In genomic region chr22:38704568-38705234, GRCh38 we compare ENCODE assay signal across 8 cellular contexts. TPM values are rescaled to one million over a fixed set of nuclear protein-coding genes. Genes with fewer than 3 reads are reported as not detected.
DNase-seq lines count a peak whose midpoint lies in the region; ATAC-seq, FAIRE-seq and TF ChIP-seq lines count a peak whose summit lies in the region.

No MANE protein-coding gene starts in this region.

- TF ChIP-seq POLR2A in GM12878 (IDR thresholded peaks at IDR 0.05; ENCODE audit: low read depth, low read length), result no peak

- peak overlapping the region; percentile 80 for H3K4me2 ChIP-seq in GM12878 (ENCODE audit: control insufficient read depth, insufficient read depth)

- FAIRE-seq in GM12878 (lab: Jason Lieb, UNC), result no peak

- no peak for TF ChIP-seq RAD21 in GM12878 (IDR thresholded peaks at IDR 0.05; ENCODE audit: insufficient read depth, low read depth, low read length)

- H3K9ac ChIP-seq in GM12878 (ENCODE audit: control insufficient read depth, insufficient read depth, low read length), result peak overlapping the region; percentile 57

- H3K27ac ChIP-seq in 22Rv1 (peak overlapping the region; percentile 91), GM12878 (ENCODE audit: control insufficient read depth, insufficient read depth) (peak overlapping the region; percentile 79)

- no TSS peak for BruUV-seq in GM12878 (replicated peaks; lab: Mats Ljungman, UMichigan)

- H3K4me1 Mint-ChIP-seq in memory B cell, result peaks cover 46% of the 10 kb centered on the region

- peak overlapping the region; percentile 33 for H3K4me3 ChIP-seq in HFF-Myc (replicated peaks; ENCODE audit: low read depth, low read length)
- H3K4me3 ChIP-seq in GM12878, result peak overlapping the region; percentile 64

- H3K4me1 ChIP-seq in GM12878 (ENCODE audit: control insufficient read depth, insufficient read depth, low read length), result peaks cover 24% of the 10 kb centered on the region

- WGBS in GM12878 (ENCODE audit: insufficient coverage, insufficient replicate concordance, low lambda C conversion rate, missing lambda C conversion rate), result 10% methylated on average over 11 of the region's 11 CpGs

- TF ChIP-seq CTCF in 22Rv1 (IDR thresholded peaks at IDR 0.05) (no peak), HFF-Myc (IDR thresholded peaks at IDR 0.05; ENCODE audit: low read depth, low read length, missing control alignments) (no peak), GM12878 (IDR thresholded peaks at IDR 0.05 in 2 of 3, conservative IDR thresholded peaks at IDR 0.05 in 1 of 3; ENCODE audit: control insufficient read depth in 2 of 3, extremely low read depth in 1 of 3, insufficient read depth in 1 of 3, low read depth in 3 of 3, low read length in 3 of 3) (no peak)

- no peaks in the 10 kb centered on the region for H3K36me3 Mint-ChIP-seq in memory B cell

- intact Hi-C loops in GM12878 (cut with micrococcal nuclease; ENCODE audit: unreplicated experiment), result loop anchor here (1.0 to 10.0 kb wide), 2 partner anchors 52 to 200 kb away; partner anchors contain the start of gene DDX17

- SMC1A ChIA-PET in GM12878 (lab: Charles Lee; ENCODE audit: uncharacterized antibody, unreplicated experiment), result no interaction called here

- no peak for ATAC-seq in GM12878
- ATAC-seq in memory B cell (ENCODE audit: low read depth), result no peak

- peak overlapping the region; percentile 81 for H3K4me3 Mint-ChIP-seq in memory B cell

- RAD21 ChIA-PET in GM12878 (lab: Charles Lee; ENCODE audit: unreplicated experiment), result interaction anchor here (1.9 to 2.6 kb wide), 2 partner anchors 23 to 47 kb away, joined by 11 to 14 read pairs; partner anchors contain the start of gene TOMM22

- in situ Hi-C loops in GM12878 (cut with MboI), result no loop called here

- no peaks in the 10 kb centered on the region for H3K27me3 ChIP-seq in GM12878 (replicated peaks in 1 of 2; ENCODE audit: control insufficient read depth in 2 of 2, insufficient read depth in 2 of 2, low read length in 1 of 2)

- H4K20me1 ChIP-seq in GM12878 (ENCODE audit: control insufficient read depth, insufficient read depth), result peaks cover 12% of the 10 kb centered on the region

- no peaks in the 10 kb centered on the region for H3K9me3 Mint-ChIP-seq in memory B cell

- peaks cover 50% of the 10 kb centered on the region for H3K79me2 ChIP-seq in GM12878 (ENCODE audit: control insufficient read depth, insufficient read depth, low read length)

- peak overlapping the region; percentile 93 for H3K27ac Mint-ChIP-seq in memory B cell

- H3K36me3 ChIP-seq in GM12878 (ENCODE audit: control insufficient read depth in 2 of 2, insufficient read depth in 2 of 2, low read length in 1 of 2), result peaks cover 0 to under 1% of the 10 kb centered on the region in 2 experiments; a peak in 1 of 4 replicates

- H3K9me3 ChIP-seq in GM12878 (replicated peaks; ENCODE audit: control insufficient read depth, insufficient read depth, low read length), result no peaks in the 10 kb centered on the region

- peak overlapping the region; percentile 76 for H2AFZ ChIP-seq in GM12878 (ENCODE audit: control insufficient read depth, low read depth, low read length)

- no peaks in the 10 kb centered on the region for H3K27me3 Mint-ChIP-seq in memory B cell

- no peak for TF ChIP-seq EP300 in GM12878 (IDR thresholded peaks at IDR 0.05; ENCODE audit: borderline replicate concordance in 1 of 2, control insufficient read depth in 1 of 2, low read depth in 2 of 2, low read length in 2 of 2)

- POLR2A ChIA-PET in GM12878 (lab: Charles Lee), result interaction anchor here (0.7 to 2.2 kb wide), 6 partner anchors 9 to 444 kb away, joined by 3 to 25 read pairs (median 6); partner anchors contain the start of gene TOMM22

- CTCF ChIA-PET in GM12878 (lab: Yijun Ruan, JAX), result interaction anchor here (1.1 to 2.3 kb wide), 2 partner anchors 43 to 165 kb away, joined by 3 to 5 read pairs; no protein-coding TSS in a partner anchor

- no peak for DNase-seq in HFF-Myc (ENCODE audit: extremely low read depth, low read depth)
- no peak for DNase-seq in GM12878 (ENCODE audit: low read depth, low spot score)
- no peak for DNase-seq in memory B cell (ENCODE audit: low spot score in 2 of 2)
- DNase-seq in activated gamma-delta T cell treated with Interleukin-2 at 50 U/mL for 16 hours, result no peak
- DNase-seq in NOMO-1 treated with DMSO at 0.1 percent for 48 hours (lab: John Stamatoyannopoulos, UW; ENCODE audit: unreplicated experiment), result no peak
- no peak for DNase-seq in cerebellar cortex (ENCODE audit: low spot score)
- DNase-seq in activated CD4-positive, alpha-beta T cell treated with anti-CD3 and anti-CD28 coated beads, Interleukin-2, amount 50 U/mL, for 4 hours, result no peak

RNA-seq across cellular contexts. Expression of gene GTPBP1, which starts 1.0 kb away (rescaled TPM):
- total RNA-seq in GM12878 (2013; cell fraction: nucleolus; rRNA removed), result 156 and 196 TPM in 2 replicates
- total RNA-seq in GM12878 (2014; rRNA removed) (33.8 and 39.1 TPM in 2 replicates), GM12878 (2014; rRNA removed; fragmentation: Illumina TruSeq; extraction: Trizol) (20.6 and 20.8 TPM in 2 replicates), GM12878 (2021) (55.7 and 63.1 TPM in 2 replicates)
- 25.3 TPM for polyA plus RNA-seq in GM12878 (2011; ENCODE audit: low read depth)
- polyA plus RNA-seq in GM12878 (2011; rRNA removed) (28.0 and 47.0 TPM in 2 replicates), GM12878 (2014; fragmentation: Illumina TruSeq; extraction: Trizol) (16.6 and 39.2 TPM in 2 replicates), GM12878 (2014; fragmentation: Nextera tagmentation; extraction: Ambion mirVana) (1 to 10 TPM in 1 of 2 experiments, under 1 TPM in 1; 0.89 to 1.9 TPM), GM12878 (2014; rRNA removed) (46.2 and 57.3 TPM in 2 replicates), GM12878 (2016; fragmentation: Nextera tagmentation; extraction: Ambion mirVana) (10 to 100 TPM; 25.7 to 29.3 TPM)
- polyA plus RNA-seq in GM12878 (2011; cell fraction: cytosol; rRNA removed), result 32.9 and 43.9 TPM in 2 replicates
- polyA plus RNA-seq in GM12878 (2011; cell fraction: nucleus; rRNA removed), result 185 and 188 TPM in 2 replicates
- polyA plus RNA-seq in GM12878 (2012), result 37.0 and 38.4 TPM in 2 replicates
- 56.7 and 73.3 TPM in 2 replicates for polyA minus RNA-seq in GM12878 (2011; rRNA and poly(A)+ RNA removed)
- 15.3 and 19.2 TPM in 2 replicates for polyA minus RNA-seq in GM12878 (2011; cell fraction: cytosol; rRNA and poly(A)+ RNA removed)
- 76.4 and 113 TPM in 2 replicates for polyA minus RNA-seq in GM12878 (2011; cell fraction: nucleus; rRNA and poly(A)+ RNA removed)

RNA-seq across cellular contexts. Expression of gene JOSD1, which starts 4.0 kb away (rescaled TPM):
- 42.3 and 42.8 TPM in 2 replicates for total RNA-seq in GM12878 (2013; cell fraction: nucleolus; rRNA removed)
- total RNA-seq in GM12878 (2014; rRNA removed) (50.4 and 65.1 TPM in 2 replicates), GM12878 (2014; rRNA removed; fragmentation: Illumina TruSeq; extraction: Trizol) (37.1 and 37.9 TPM in 2 replicates), GM12878 (2021) (48.1 and 53.4 TPM in 2 replicates)
- polyA plus RNA-seq in GM12878 (2011; ENCODE audit: low read depth), result 24.6 TPM
- polyA plus RNA-seq in GM12878 (2011; rRNA removed) (47.4 and 54.6 TPM in 2 replicates), GM12878 (2014; fragmentation: Illumina TruSeq; extraction: Trizol) (43.9 and 48.6 TPM in 2 replicates), GM12878 (2014; fragmentation: Nextera tagmentation; extraction: Ambion mirVana) (10 to 100 TPM; 11.9 to 15.9 TPM), GM12878 (2014; rRNA removed) (50.0 and 50.8 TPM in 2 replicates), GM12878 (2016; fragmentation: Nextera tagmentation; extraction: Ambion mirVana) (1 to 10 TPM; 6.2 to 7.8 TPM)
- polyA plus RNA-seq in GM12878 (2011; cell fraction: cytosol; rRNA removed), result 70.1 and 74.6 TPM in 2 replicates
- 35.7 and 38.5 TPM in 2 replicates for polyA plus RNA-seq in GM12878 (2011; cell fraction: nucleus; rRNA removed)
- polyA plus RNA-seq in GM12878 (2012), result 33.3 and 35.5 TPM in 2 replicates
- polyA minus RNA-seq in GM12878 (2011; rRNA and poly(A)+ RNA removed), result 46.8 and 52.2 TPM in 2 replicates
- 24.2 and 27.9 TPM in 2 replicates for polyA minus RNA-seq in GM12878 (2011; cell fraction: cytosol; rRNA and poly(A)+ RNA removed)
- 11.6 and 18.6 TPM in 2 replicates for polyA minus RNA-seq in GM12878 (2011; cell fraction: nucleus; rRNA and poly(A)+ RNA removed)

RNA-seq across cellular contexts. Expression of gene TOMM22, which starts 22.9 kb away (rescaled TPM):
- total RNA-seq in GM12878 (2013; cell fraction: nucleolus; rRNA removed), result 12.9 and 15.1 TPM in 2 replicates
- total RNA-seq in GM12878 (2014; rRNA removed), result 97.3 and 107 TPM in 2 replicates
- total RNA-seq in GM12878 (2014; rRNA removed; fragmentation: Illumina TruSeq; extraction: Trizol), result 87.8 and 92.6 TPM in 2 replicates
- 133 and 134 TPM in 2 replicates for total RNA-seq in GM12878 (2021)
- polyA plus RNA-seq in GM12878 (2011; ENCODE audit: low read depth), result 32.5 TPM
- 71.8 and 89.6 TPM in 2 replicates for polyA plus RNA-seq in GM12878 (2011; rRNA removed)
- 39.3 and 54.7 TPM in 2 replicates for polyA plus RNA-seq in GM12878 (2011; cell fraction: cytosol; rRNA removed)
- 23.3 and 25.9 TPM in 2 replicates for polyA plus RNA-seq in GM12878 (2011; cell fraction: nucleus; rRNA removed)
- polyA plus RNA-seq in GM12878 (2012), result 55.0 and 72.2 TPM in 2 replicates
- 116 and 131 TPM in 2 replicates for polyA plus RNA-seq in GM12878 (2014; fragmentation: Illumina TruSeq; extraction: Trizol)
- polyA plus RNA-seq in GM12878 (2014; fragmentation: Nextera tagmentation; extraction: Ambion mirVana), result 10 to 100 TPM; 37.6 to 62.2 TPM
- polyA plus RNA-seq in GM12878 (2014; rRNA removed), result 69.9 and 70.8 TPM in 2 replicates
- polyA plus RNA-seq in GM12878 (2016; fragmentation: Nextera tagmentation; extraction: Ambion mirVana), result 100 to 1,000 TPM; 194 to 197 TPM
- polyA minus RNA-seq in GM12878 (2011; rRNA and poly(A)+ RNA removed), result 35.8 and 38.8 TPM in 2 replicates
- polyA minus RNA-seq in GM12878 (2011; cell fraction: cytosol; rRNA and poly(A)+ RNA removed), result 20.8 and 24.8 TPM in 2 replicates
- 6.9 and 9.3 TPM in 2 replicates for polyA minus RNA-seq in GM12878 (2011; cell fraction: nucleus; rRNA and poly(A)+ RNA removed)

RNA-seq across cellular contexts. Expression of gene CBY1, which starts 48.3 kb away (rescaled TPM):
- total RNA-seq in GM12878 (2013; cell fraction: nucleolus; rRNA removed), result 17.7 and 20.7 TPM in 2 replicates
- total RNA-seq in GM12878 (2014; rRNA removed) (7.0 and 7.3 TPM in 2 replicates), GM12878 (2014; rRNA removed; fragmentation: Illumina TruSeq; extraction: Trizol) (7.0 and 7.4 TPM in 2 replicates), GM12878 (2021) (7.7 and 8.9 TPM in 2 replicates)
- 7.5 TPM for polyA plus RNA-seq in GM12878 (2011; ENCODE audit: low read depth)
- polyA plus RNA-seq in GM12878 (2011; rRNA removed) (10.5 and 12.7 TPM in 2 replicates), GM12878 (2014; fragmentation: Illumina TruSeq; extraction: Trizol) (13.0 TPM in 2 replicates), GM12878 (2014; fragmentation: Nextera tagmentation; extraction: Ambion mirVana) (10 to 100 TPM; 12.4 to 14.5 TPM), GM12878 (2014; rRNA removed) (9.5 and 11.4 TPM in 2 replicates), GM12878 (2016; fragmentation: Nextera tagmentation; extraction: Ambion mirVana) (10 to 100 TPM; 16.8 to 18.6 TPM)
- 8.1 and 8.6 TPM in 2 replicates for polyA plus RNA-seq in GM12878 (2011; cell fraction: cytosol; rRNA removed)
- 8.7 and 12.0 TPM in 2 replicates for polyA plus RNA-seq in GM12878 (2011; cell fraction: nucleus; rRNA removed)
- 7.4 and 10.6 TPM in 2 replicates for polyA plus RNA-seq in GM12878 (2012)
- 9.9 and 11.7 TPM in 2 replicates for polyA minus RNA-seq in GM12878 (2011; rRNA and poly(A)+ RNA removed)
- 2.5 TPM in 1 of 2 replicates, not detected in the other for polyA minus RNA-seq in GM12878 (2011; cell fraction: cytosol; rRNA and poly(A)+ RNA removed)
- 1.6 and 9.0 TPM in 2 replicates for polyA minus RNA-seq in GM12878 (2011; cell fraction: nucleus; rRNA and poly(A)+ RNA removed)

RNA-seq across cellular contexts. Expression of gene FAM227A, which starts 48.5 kb away (rescaled TPM):
- total RNA-seq in GM12878 (2013; cell fraction: nucleolus; rRNA removed), result 4.5 and 7.4 TPM in 2 replicates
- total RNA-seq in GM12878 (2014; rRNA removed) (under 0.01 and 0.11 TPM in 2 replicates), GM12878 (2014; rRNA removed; fragmentation: Illumina TruSeq; extraction: Trizol) (0.14 and 0.18 TPM in 2 replicates), GM12878 (2021) (0.33 and 0.53 TPM in 2 replicates)
- polyA plus RNA-seq in GM12878 (2011; ENCODE audit: low read depth), result not detected
- polyA plus RNA-seq in GM12878 (2011; rRNA removed) (0.22 and 0.45 TPM in 2 replicates), GM12878 (2014; fragmentation: Illumina TruSeq; extraction: Trizol) (0.06 and 0.28 TPM in 2 replicates), GM12878 (2014; fragmentation: Nextera tagmentation; extraction: Ambion mirVana) (under 1 TPM; 0.02 to 0.11 TPM), GM12878 (2014; rRNA removed) (0.13 and 0.50 TPM in 2 replicates), GM12878 (2016; fragmentation: Nextera tagmentation; extraction: Ambion mirVana) (under 1 TPM; 0.29 to 0.59 TPM)
- 0.12 and 0.15 TPM in 2 replicates for polyA plus RNA-seq in GM12878 (2011; cell fraction: cytosol; rRNA removed)
- 0.55 and 0.80 TPM in 2 replicates for polyA plus RNA-seq in GM12878 (2011; cell fraction: nucleus; rRNA removed)
- polyA plus RNA-seq in GM12878 (2012), result 0.05 and 0.20 TPM in 2 replicates
- 0.05 and 0.15 TPM in 2 replicates for polyA minus RNA-seq in GM12878 (2011; rRNA and poly(A)+ RNA removed)
- not detected in 2 replicates for polyA minus RNA-seq in GM12878 (2011; cell fraction: cytosol; rRNA and poly(A)+ RNA removed)
- 0.24 and 0.29 TPM in 2 replicates for polyA minus RNA-seq in GM12878 (2011; cell fraction: nucleus; rRNA and poly(A)+ RNA removed)
